In the genomic region with DNA sequence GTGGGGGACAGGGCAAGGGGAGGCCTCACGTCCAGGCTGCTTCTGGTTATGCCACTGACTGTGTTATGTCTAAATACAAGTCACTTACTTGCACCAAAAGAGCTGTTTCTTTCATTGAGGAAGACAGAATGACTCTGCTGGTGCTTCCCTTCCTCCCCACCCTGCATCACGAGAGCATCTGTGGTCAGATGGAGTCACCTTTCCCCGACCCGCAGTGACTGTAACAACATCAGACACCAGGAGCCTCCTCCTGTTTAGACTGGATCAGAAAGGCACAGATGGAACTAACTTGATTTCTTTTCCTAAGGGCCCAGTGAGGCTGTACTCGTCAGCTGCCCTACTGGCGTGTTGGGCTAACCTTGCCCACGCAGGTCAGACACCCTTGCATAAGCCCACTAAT, we compare ENCODE assay signal across 24 cellular contexts.
A peak's percentile ranks its signal among the peaks of the same experiment; 100 is the strongest.
DNase-seq lines count a peak whose midpoint lies in the region; ATAC-seq, FAIRE-seq and TF ChIP-seq lines count a peak whose summit lies in the region.
"Had no signal": no experiment of that assay in that cellular context is flagged by ENCODE, and none has a peak within 500 bp of the region (broad histone marks: within the 10 kb centered on the region; RNA-seq: fewer than 3 reads in every experiment).

No MANE protein-coding gene starts in this region.

- H3K27me3 Mint-ChIP-seq in CD8-positive, alpha-beta T cell (ENCODE audit: low read depth), result peaks cover 15% of the 10 kb centered on the region

- TF ChIP-seq CTCF in H1 (IDR thresholded peaks at IDR 0.05; ENCODE audit: control extremely low read depth in 1 of 3, insufficient read depth in 1 of 3, low read depth in 1 of 3, low read length in 3 of 3) (no peak), HepG2 (CRISPR knock-in tag; IDR thresholded peaks at IDR 0.05) (no peak)
- no peak for TF ChIP-seq CTCF in CD8-positive, alpha-beta T cell (IDR thresholded peaks at IDR 0.05)

- H3K79me2 ChIP-seq in H1 (ENCODE audit: control insufficient read depth in 1 of 2, insufficient read depth in 2 of 2, low read length in 2 of 2), result no peaks in the 10 kb centered on the region
- no peaks in the 10 kb centered on the region for H3K79me2 ChIP-seq in HepG2 (ENCODE audit: insufficient read depth, low read length)

- H2AFZ ChIP-seq in H1 (ENCODE audit: low read length) (no peak overlapping the region), HepG2 (ENCODE audit: low read length) (no peak overlapping the region)

- no peaks in the 10 kb centered on the region for H3K4me1 Mint-ChIP-seq in CD8-positive, alpha-beta T cell (ENCODE audit: low read depth)
- H3K4me1 Mint-ChIP-seq: CD14-positive monocyte had no signal

- H3K56ac ChIP-seq in H1 (replicated peaks; ENCODE audit: insufficient read length, low read depth, low read length), result no peak overlapping the region

- no peak overlapping the region for H2BK12ac ChIP-seq in H1 (ENCODE audit: low read depth, low read length)

- no peak overlapping the region for H2BK15ac ChIP-seq in H1 (ENCODE audit: low read length)

- H2BK120ac ChIP-seq in H1 (replicated peaks; ENCODE audit: low read depth, low read length), result no peak overlapping the region

- TF ChIP-seq RAD21 in H1 (IDR thresholded peaks at IDR 0.05 in 1 of 2, conservative IDR thresholded peaks at IDR 0.05 in 1 of 2; ENCODE audit: low read depth in 2 of 2, low read length in 2 of 2), result no peak
- TF ChIP-seq RAD21 in HepG2 (CRISPR knock-in tag; IDR thresholded peaks at IDR 0.05), result no peak

- H3K18ac ChIP-seq in H1 (ENCODE audit: extremely low read depth, low read length), result no peak overlapping the region

- H3K27me3 ChIP-seq in H1 (replicated peaks in 1 of 4; ENCODE audit: control insufficient read depth in 3 of 4, extremely low read depth in 1 of 4, insufficient read depth in 3 of 4, low read length in 3 of 4), result no peaks in the 10 kb centered on the region; a peak in 1 of 7 replicates
- no peaks in the 10 kb centered on the region for H3K27me3 ChIP-seq in CD8-positive, alpha-beta T cell (ENCODE audit: insufficient read depth, low read length)
- peaks cover 2 to 23% of the 10 kb centered on the region in 2 experiments; a peak in 3 of 5 replicates for H3K27me3 ChIP-seq in HepG2 (ENCODE audit: control insufficient read depth in 1 of 2, insufficient read depth in 2 of 2, low read length in 2 of 2)
- H3K27me3 ChIP-seq: BE2C; BLaER1 treated with 17β-estradiol and CSF1 and Interleukin-3, amounts not matched to agents 10 nM and 100 nM had no signal

- no peaks in the 10 kb centered on the region for H3K9me3 Mint-ChIP-seq in CD8-positive, alpha-beta T cell
- H3K9me3 Mint-ChIP-seq: CD4-positive, alpha-beta T cell; H9 had no signal

- POLR2A ChIA-PET in H1 (lab: Charles Lee; ENCODE audit: partially characterized antibody), result no interaction called here
- POLR2A ChIA-PET in CD8-positive, alpha-beta T cell (lab: Charles Lee), result no interaction called here
- POLR2A ChIA-PET in HepG2 (lab: Yijun Ruan, JAX), result no interaction called here

- H3K4me1 ChIP-seq in H1 (replicated peaks in 1 of 4; ENCODE audit: control insufficient read depth in 3 of 4, insufficient read depth in 4 of 4, low read length in 3 of 4), result peaks cover 2 to 8% (median 6%) of the 10 kb centered on the region in 4 experiments
- no peaks in the 10 kb centered on the region for H3K4me1 ChIP-seq in CD8-positive, alpha-beta T cell (ENCODE audit: insufficient read depth, low read length)
- no peaks in the 10 kb centered on the region for H3K4me1 ChIP-seq in HepG2 (ENCODE audit: insufficient read depth, low read length)

- H3K4me3 ChIP-seq in H1 (ENCODE audit: extremely low read depth in 1 of 4, insufficient read depth in 2 of 4, low read depth in 3 of 4, low read length in 4 of 4), result no peak overlapping the region
- no peak overlapping the region for H3K4me3 ChIP-seq in CD8-positive, alpha-beta T cell (ENCODE audit: low read depth, low read length)
- H3K4me3 ChIP-seq in HepG2 (replicated peaks in 1 of 3; ENCODE audit: insufficient read depth in 1 of 3, low read depth in 2 of 3, low read length in 3 of 3), result no peak overlapping the region
- H3K4me3 ChIP-seq: BLaER1 treated with 17β-estradiol and CSF1 and Interleukin-3, amounts not matched to agents 10 nM and 100 nM had no signal

- H3K79me1 ChIP-seq in H1 (ENCODE audit: low read depth, low read length), result no peaks in the 10 kb centered on the region

- CTCF ChIA-PET in H1 (lab: Charles Lee; ENCODE audit: partially characterized antibody), result no interaction called here
- CTCF ChIA-PET in CD8-positive, alpha-beta T cell (lab: Charles Lee), result no interaction called here
- CTCF ChIA-PET in HepG2 (lab: Yijun Ruan, JAX; ENCODE audit: low intra/inter-chr PET ratio, low total read pairs), result no interaction called here

- H4K5ac ChIP-seq in H1 (ENCODE audit: insufficient read length, low read depth, low read length), result no peak overlapping the region

- H3K36me3 ChIP-seq in H1 (ENCODE audit: control insufficient read depth in 2 of 4, insufficient read depth in 4 of 4, low read length in 3 of 4) (no peaks in the 10 kb centered on the region), HepG2 (replicated peaks in 1 of 2; ENCODE audit: control insufficient read depth in 1 of 2, insufficient read depth in 2 of 2, low read length in 2 of 2) (no peaks in the 10 kb centered on the region)
- no peaks in the 10 kb centered on the region for H3K36me3 ChIP-seq in CD8-positive, alpha-beta T cell (ENCODE audit: insufficient read depth, low read length)
- H3K36me3 ChIP-seq: BLaER1 treated with 17β-estradiol and CSF1 and Interleukin-3, amounts not matched to agents 10 nM and 100 nM had no signal

- no peak for ATAC-seq in CD8-positive, alpha-beta T cell
- no peak for ATAC-seq in HepG2
- ATAC-seq: HCT116 had no signal

- H3K9me3 ChIP-seq in H1 (ENCODE audit: insufficient read depth in 2 of 2, low read depth in 1 of 2, low read length in 1 of 2), result no peaks in the 10 kb centered on the region
- H3K9me3 ChIP-seq in CD8-positive, alpha-beta T cell (ENCODE audit: low read length), result no peaks in the 10 kb centered on the region
- H3K9me3 ChIP-seq in HepG2 (ENCODE audit: low read length), result no peaks in the 10 kb centered on the region
- H3K9me3 ChIP-seq: BE2C; BLaER1 treated with 17β-estradiol and CSF1 and Interleukin-3, amounts not matched to agents 10 nM and 100 nM had no signal

- H4K20me1 ChIP-seq in H1 (replicated peaks in 1 of 2; ENCODE audit: control insufficient read depth in 1 of 2, insufficient read depth in 2 of 2, low read length in 2 of 2) (no peaks in the 10 kb centered on the region), HepG2 (ENCODE audit: insufficient read depth, low read length) (no peaks in the 10 kb centered on the region)
- H4K20me1 ChIP-seq: BLaER1 treated with 17β-estradiol and CSF1 and Interleukin-3, amounts not matched to agents 10 nM and 100 nM had no signal

- FAIRE-seq in H1 (lab: Jason Lieb, UNC) (no peak), HepG2 (lab: Jason Lieb, UNC) (no peak)
- FAIRE-seq: A204.1, G401.6, GM12892, GM19239 had no signal

- H2BK5ac ChIP-seq in H1 (ENCODE audit: low read depth, low read length), result no peak overlapping the region

- no peak overlapping the region for H4K91ac ChIP-seq in H1 (replicated peaks; ENCODE audit: insufficient read length, low read length)

- TF ChIP-seq EP300 in H1 (IDR thresholded peaks at IDR 0.05; ENCODE audit: borderline replicate concordance in 1 of 2, low read depth in 2 of 2, low read length in 2 of 2) (no peak), HepG2 (IDR thresholded peaks at IDR 0.05; ENCODE audit: low read depth in 2 of 2, low read length in 2 of 2) (no peak), HepG2 (CRISPR knock-in tag; IDR thresholded peaks at IDR 0.05; ENCODE audit: borderline replicate concordance) (no peak)

- no peak overlapping the region for H3K14ac ChIP-seq in H1 (ENCODE audit: insufficient read length)

- H2BK20ac ChIP-seq in H1 (ENCODE audit: low read length), result no peak overlapping the region

- no peak overlapping the region for H3K9ac ChIP-seq in H1 (replicated peaks in 1 of 4; ENCODE audit: extremely low read depth in 1 of 4, low read depth in 3 of 4, low read length in 3 of 4)
- no peak overlapping the region for H3K9ac ChIP-seq in HepG2 (ENCODE audit: insufficient read depth, low read depth, low read length)
- H3K9ac ChIP-seq: BLaER1 treated with 17β-estradiol and CSF1 and Interleukin-3, amounts not matched to agents 10 nM and 100 nM had no signal

- DNase-seq in AG08396 (ENCODE audit: low spot score) (peak; percentile 28), H1 (ENCODE audit: low read depth in 1 of 2, low spot score in 2 of 2) (no peak), left kidney (ENCODE audit: low read depth, low spot score) (peak; percentile 53), substantia nigra (lab: John Stamatoyannopoulos, UW) (no peak), HepG2 (ENCODE audit: low spot score) (no peak)
- no peak for DNase-seq in CD8-positive, alpha-beta T cell
- DNase-seq in activated effector memory CD4-positive, alpha-beta T cell treated with anti-CD3 and anti-CD28 coated beads, Interleukin-2, amount 50 U/mL, for 16 hours, result no peak
- DNase-seq: AML-193; BE2C; Calu3; CD4-positive, alpha-beta T cell; COR-L47; DMS53; DMS79 treated with DMSO at 0.1 percent for 48 hours; GOT3; H9 had no signal

- no peak overlapping the region for H3K23ac ChIP-seq in H1 (ENCODE audit: insufficient read length)

- peak overlapping the region; percentile 45 for H4K8ac ChIP-seq in H1 (ENCODE audit: extremely low read depth, insufficient read depth, low read length)

- WGBS in H1 (ENCODE audit: extremely low coverage in 1 of 2, insufficient coverage in 1 of 2, insufficient read length in 1 of 2, insufficient replicate concordance in 2 of 2, low coverage in 1 of 2, low lambda C conversion rate in 2 of 2, missing lambda C conversion rate in 1 of 2), 2 experiments, result 87% methylated on average over 7 of the region's 7 CpGs; no CpG with 5 or more reads in 1 of the 2 experiments
- no CpG with 5 or more reads among the region's 7 CpGs for WGBS in HepG2 (ENCODE audit: low lambda C conversion rate)

- TF ChIP-seq POLR2A in H1 (IDR thresholded peaks at IDR 0.05; ENCODE audit: control extremely low read depth in 1 of 2, low read depth in 2 of 2, low read length in 2 of 2) (no peak), HepG2 (IDR thresholded peaks at IDR 0.05; ENCODE audit: insufficient read depth in 1 of 2, low read depth in 2 of 2, low read length in 2 of 2) (no peak)

- H3K27ac ChIP-seq in H1 (ENCODE audit: low read depth, low read length) (no peak overlapping the region), substantia nigra (ENCODE audit: low read depth, low read length, poor library complexity, severe bottlenecking) (peak overlapping the region; percentile 45), HepG2 (ENCODE audit: extremely low read length, insufficient read depth, low read length) (no peak overlapping the region)
- H3K27ac ChIP-seq in CD8-positive, alpha-beta T cell (ENCODE audit: low read depth, low read length), result no peak overlapping the region
- H3K27ac ChIP-seq: 22Rv1; BLaER1 treated with 17β-estradiol and CSF1 and Interleukin-3, amounts not matched to agents 10 nM and 100 nM had no signal

- no peak overlapping the region for H3K27ac Mint-ChIP-seq in CD8-positive, alpha-beta T cell
- H3K27ac Mint-ChIP-seq: CD14-positive monocyte; CD4-positive, alpha-beta T cell had no signal

- BruUV-seq in HepG2 (replicated peaks; lab: Mats Ljungman, UMichigan), result no TSS peak

- H3K4ac ChIP-seq in H1 (replicated peaks; ENCODE audit: insufficient read length, low read depth, low read length), result no peak overlapping the region

- no peak overlapping the region for H3K4me3 Mint-ChIP-seq in CD8-positive, alpha-beta T cell
- H3K4me3 Mint-ChIP-seq: CD14-positive monocyte; CD4-positive, alpha-beta T cell; H9 had no signal

- no peaks in the 10 kb centered on the region for H3K36me3 Mint-ChIP-seq in CD8-positive, alpha-beta T cell
- H3K36me3 Mint-ChIP-seq: CD14-positive monocyte had no signal

- H3K23me2 ChIP-seq in H1 (ENCODE audit: low read depth, low read length), result no peaks in the 10 kb centered on the region; the same call in 1 of the 2 replicates

- H3K4me2 ChIP-seq in H1 (ENCODE audit: insufficient read depth in 1 of 2, low read depth in 2 of 2, low read length in 2 of 2) (no peak overlapping the region), HepG2 (ENCODE audit: low read depth, low read length) (no peak overlapping the region)
- H3K4me2 ChIP-seq: BLaER1 treated with 17β-estradiol and CSF1 and Interleukin-3, amounts not matched to agents 10 nM and 100 nM had no signal

- intact Hi-C loops in CD8-positive, alpha-beta T cell (cut with DNase I, micrococcal nuclease), result no loop called here
- intact Hi-C loops in HepG2 (cut with micrococcal nuclease; ENCODE audit: unreplicated experiment), result no loop called here

- in situ Hi-C loops in HepG2 (cut with HindIII; ENCODE audit: extremely low pct_ligation_motif_present, low pct_unique_long_range_greater_than_20kb), result no loop called here

- no peak overlapping the region for H2AK5ac ChIP-seq in H1 (ENCODE audit: low read depth, low read length)

Comparison
In these comparisons a context has a peak if more than half of its experiments do, and no peak if none do; other contexts are left out.
1. DNase-seq: peak in AG08396 (single experiment) and left kidney (single experiment); none in H1 (0 of 2), substantia nigra (0 of 49), CD8-positive, alpha-beta T cell (0 of 7), HepG2 (single experiment) and activated effector memory CD4-positive, alpha-beta T cell treated with anti-CD3 and anti-CD28 coated beads, Interleukin-2, amount 50 U/mL, for 16 hours (single experiment).